ENCODE assay signal across 17 cellular contexts in genomic region chr5:79802404-79802803, GRCh38.
DNase-seq lines count a peak whose midpoint lies in the region; ATAC-seq and TF ChIP-seq lines count a peak whose summit lies in the region.
"Had no signal": no experiment of that assay in that cellular context is flagged by ENCODE, and none has a peak within 500 bp of the region (broad histone marks: within the 10 kb centered on the region; RNA-seq: fewer than 3 reads in every experiment).

No MANE protein-coding gene starts in this region.

- peak overlapping the region; percentile 65 for H3K27ac Mint-ChIP-seq in T-helper 2 cell treated with Interferon-gamma antibody and Interleukin-4, amounts not matched to agents 5 μg/mL and 100 μg/mL, for 36 hours
- no peak overlapping the region for H3K27ac Mint-ChIP-seq in stimulated activated effector memory CD8-positive, alpha-beta T cell treated with anti-CD3 and anti-CD28 coated beads, Interleukin-12 subunit alpha, Interleukin-12 subunit beta, amount 100 ng/mL, for 72 hours
- H3K27ac Mint-ChIP-seq: CD8-positive, alpha-beta T cell had no signal

- H3K27me3 ChIP-seq in Loucy (ENCODE audit: insufficient read depth, low read length, poor library complexity, severe bottlenecking), result no peaks in the 10 kb centered on the region
- no peaks in the 10 kb centered on the region for H3K27me3 ChIP-seq in neutrophil
- no peaks in the 10 kb centered on the region for H3K27me3 ChIP-seq in tibial artery

- no peaks in the 10 kb centered on the region for H3K9me2 ChIP-seq in Loucy (replicated peaks; ENCODE audit: low read depth, low read length)

- peaks cover 2% of the 10 kb centered on the region for H3K27me3 Mint-ChIP-seq in T-helper 2 cell treated with Interferon-gamma antibody and Interleukin-4, amounts not matched to agents 5 μg/mL and 100 μg/mL, for 36 hours (ENCODE audit: low read depth)

- DNase-seq in CD1c-positive myeloid dendritic cell (ENCODE audit: extremely low spot score) (peak; percentile 13), SHP77 treated with DMSO at 0.1 percent for 48 hours (lab: John Stamatoyannopoulos, UW) (no peak), tibial artery (no peak)
- no peak for DNase-seq in T-helper 2 cell treated with Interferon-gamma antibody and Interleukin-4, amounts not matched to agents 5 μg/mL and 100 μg/mL, for 36 hours (ENCODE audit: low spot score)
- DNase-seq in stimulated activated effector memory CD8-positive, alpha-beta T cell treated with anti-CD3 and anti-CD28 coated beads, Interleukin-12 subunit alpha, Interleukin-12 subunit beta, amount 100 ng/mL, for 72 hours (ENCODE audit: low spot score in 2 of 2), result no peak
- DNase-seq: CD8-positive, alpha-beta T cell; DMS79; GM23248; HCEC 1CT; Kasumi-1; NCI-H146; NCI-H2081; NCI-H510A; NCI-H82; SIG-M5 had no signal

- no peaks in the 10 kb centered on the region for H3K36me3 Mint-ChIP-seq in T-helper 2 cell treated with Interferon-gamma antibody and Interleukin-4, amounts not matched to agents 5 μg/mL and 100 μg/mL, for 36 hours (ENCODE audit: low read depth)
- H3K36me3 Mint-ChIP-seq in stimulated activated effector memory CD8-positive, alpha-beta T cell treated with anti-CD3 and anti-CD28 coated beads, Interleukin-12 subunit alpha, Interleukin-12 subunit beta, amount 100 ng/mL, for 72 hours, result no peaks in the 10 kb centered on the region
- H3K36me3 Mint-ChIP-seq: CD8-positive, alpha-beta T cell had no signal

- intact Hi-C loops in tibial artery (cut with DNase I; ENCODE audit: low total_unique reads), result no loop called here

- H3K4me3 ChIP-seq in Loucy (ENCODE audit: low read length, poor library complexity, severe bottlenecking), result no peak overlapping the region
- H3K4me3 ChIP-seq in neutrophil (ENCODE audit: low read depth in 1 of 2, low read length in 1 of 2), result no peak overlapping the region
- no peak overlapping the region for H3K4me3 ChIP-seq in tibial artery
- H3K4me3 ChIP-seq: GM23248 had no signal

- ATAC-seq in stimulated activated effector memory CD8-positive, alpha-beta T cell treated with anti-CD3 and anti-CD28 coated beads, Interleukin-12 subunit alpha, Interleukin-12 subunit beta, amount 100 ng/mL, for 72 hours, result no peak
- ATAC-seq: CD8-positive, alpha-beta T cell had no signal

- no peaks in the 10 kb centered on the region for H3K79me2 ChIP-seq in Loucy (ENCODE audit: insufficient read depth, low read length)

- peak overlapping the region; percentile 25 for H3K4me3 Mint-ChIP-seq in T-helper 2 cell treated with Interferon-gamma antibody and Interleukin-4, amounts not matched to agents 5 μg/mL and 100 μg/mL, for 36 hours
- H3K4me3 Mint-ChIP-seq in stimulated activated effector memory CD8-positive, alpha-beta T cell treated with anti-CD3 and anti-CD28 coated beads, Interleukin-12 subunit alpha, Interleukin-12 subunit beta, amount 100 ng/mL, for 72 hours, result no peak overlapping the region
- H3K4me3 Mint-ChIP-seq: CD8-positive, alpha-beta T cell had no signal

- peak overlapping the region; percentile 100; the same call in 1 of the 2 replicates for H2AFZ ChIP-seq in Loucy (ENCODE audit: low read length)
- H2AFZ ChIP-seq: GM23248 had no signal

- H3K9ac ChIP-seq in Loucy (ENCODE audit: low read depth, low read length, poor library complexity, severe bottlenecking), result no peak overlapping the region
- H3K9ac ChIP-seq: GM23248 had no signal

- H3K9me3 Mint-ChIP-seq in T-helper 2 cell treated with Interferon-gamma antibody and Interleukin-4, amounts not matched to agents 5 μg/mL and 100 μg/mL, for 36 hours, result no peaks in the 10 kb centered on the region
- H3K9me3 Mint-ChIP-seq in stimulated activated effector memory CD8-positive, alpha-beta T cell treated with anti-CD3 and anti-CD28 coated beads, Interleukin-12 subunit alpha, Interleukin-12 subunit beta, amount 100 ng/mL, for 72 hours, result no peaks in the 10 kb centered on the region
- H3K9me3 Mint-ChIP-seq: CD8-positive, alpha-beta T cell had no signal

- H4K20me1 ChIP-seq in Loucy (ENCODE audit: insufficient read depth, low read length, poor library complexity, severe bottlenecking), result no peaks in the 10 kb centered on the region

- no peaks in the 10 kb centered on the region for H3F3A ChIP-seq in Loucy (ENCODE audit: low read depth)

- H3K36me3 ChIP-seq in Loucy (ENCODE audit: insufficient read depth, low read length), result no peaks in the 10 kb centered on the region
- H3K36me3 ChIP-seq in neutrophil, result no peaks in the 10 kb centered on the region
- peaks cover 0 to 7% (median 0%) of the 10 kb centered on the region in 3 donors for H3K36me3 ChIP-seq in tibial artery

- peaks cover 18% of the 10 kb centered on the region for H3K4me1 Mint-ChIP-seq in T-helper 2 cell treated with Interferon-gamma antibody and Interleukin-4, amounts not matched to agents 5 μg/mL and 100 μg/mL, for 36 hours (ENCODE audit: low read depth)
- H3K4me1 Mint-ChIP-seq in stimulated activated effector memory CD8-positive, alpha-beta T cell treated with anti-CD3 and anti-CD28 coated beads, Interleukin-12 subunit alpha, Interleukin-12 subunit beta, amount 100 ng/mL, for 72 hours, result peaks cover 10% of the 10 kb centered on the region

- peaks cover 28% of the 10 kb centered on the region for H3K4me1 ChIP-seq in Loucy (ENCODE audit: insufficient read depth, low read length, poor library complexity, severe bottlenecking)
- H3K4me1 ChIP-seq in neutrophil (ENCODE audit: control insufficient read depth in 1 of 2, insufficient read depth in 1 of 2, low read depth in 1 of 2, low read length in 1 of 2), result peaks cover 15 to 26% of the 10 kb centered on the region in 2 experiments
- H3K4me1 ChIP-seq in tibial artery, result no peaks in the 10 kb centered on the region

- TF ChIP-seq CTCF in Loucy (conservative IDR thresholded peaks at IDR 0.05; ENCODE audit: low read length) (no peak), neutrophil (IDR thresholded peaks at IDR 0.05) (no peak), tibial artery (IDR thresholded peaks at IDR 0.05) (no peak)

- H3K4me2 ChIP-seq in Loucy (ENCODE audit: low read depth, low read length, poor library complexity, severe bottlenecking), result no peak overlapping the region

- H3K9me3 ChIP-seq in Loucy (ENCODE audit: insufficient read depth, low read depth, low read length) (no peaks in the 10 kb centered on the region), neutrophil (no peaks in the 10 kb centered on the region), tibial artery (no peaks in the 10 kb centered on the region)

- H3K27ac ChIP-seq in neutrophil (peak overlapping the region; percentile 54), tibial artery (no peak overlapping the region)
- H3K27ac ChIP-seq: GM23248 had no signal
